In genomic region chr16:81564368-81565060, GRCh38 we compare ENCODE assay signal across 21 cellular contexts.
DNase-seq lines count a peak whose midpoint lies in the region; ATAC-seq and TF ChIP-seq lines count a peak whose summit lies in the region.
"Had no signal": no experiment of that assay in that cellular context is flagged by ENCODE, and none has a peak within 500 bp of the region (broad histone marks: within the 10 kb centered on the region; RNA-seq: fewer than 3 reads in every experiment).

No MANE protein-coding gene starts in this region.

- intact Hi-C loops in MCF 10A (cut with micrococcal nuclease), result no loop called here
- intact Hi-C loops in breast epithelium (cut with DNase I; ENCODE audit: low total_unique reads), result no loop called here
- intact Hi-C loops in prostate gland (cut with DNase I), result no loop called here

- H3K27ac Mint-ChIP-seq in MCF 10A (ENCODE audit: low read depth, unreplicated experiment) (peak overlapping the region; percentile 20), endodermal cell (no peak overlapping the region)
- H3K27ac Mint-ChIP-seq: activated naive CD8-positive, alpha-beta T cell; HFFc6 had no signal

- no peak overlapping the region for H3K9ac ChIP-seq in endodermal cell (ENCODE audit: extremely low read depth, low read length, poor library complexity, severe bottlenecking)

- H3K27ac ChIP-seq in breast epithelium (peak overlapping the region in 1 of 2 donors; percentile 1), endodermal cell (ENCODE audit: low read depth, low read length) (peak overlapping the region; percentile 29), prostate gland (no peak overlapping the region)

- TF ChIP-seq CTCF in MCF 10A (IDR thresholded peaks at IDR 0.05; ENCODE audit: unreplicated experiment) (no peak), breast epithelium (IDR thresholded peaks at IDR 0.05) (no peak), endodermal cell (conservative IDR thresholded peaks at IDR 0.05) (no peak), prostate gland (IDR thresholded peaks at IDR 0.05) (no peak)

- CTCF ChIA-PET in MCF 10A (lab: Yijun Ruan, JAX), result interaction anchor here (0.7 to 1.4 kb wide), 4 partner anchors 9 to 337 kb away, joined by 3 to 4 read pairs (median 4); no protein-coding TSS in a partner anchor

- TF ChIP-seq POLR2A in breast epithelium (IDR thresholded peaks at IDR 0.05), result no peak
- no peak for TF ChIP-seq POLR2A in prostate gland (IDR thresholded peaks at IDR 0.05)

- peaks cover 7% of the 10 kb centered on the region for H3K36me3 Mint-ChIP-seq in MCF 10A (ENCODE audit: insufficient read depth, unreplicated experiment)
- H3K36me3 Mint-ChIP-seq in endodermal cell (ENCODE audit: low read depth), result peaks cover 4% of the 10 kb centered on the region

- H3K27me3 ChIP-seq in breast epithelium (no peaks in the 10 kb centered on the region), endodermal cell (ENCODE audit: control insufficient read depth, insufficient read depth, low read length, poor library complexity, severe bottlenecking) (no peaks in the 10 kb centered on the region), prostate gland (replicated peaks; ENCODE audit: insufficient read depth) (no peaks in the 10 kb centered on the region)

- DNase-seq in MCF 10A (ENCODE audit: unreplicated experiment) (no peak), breast epithelium (ENCODE audit: low spot score in 2 of 2) (no peak), endodermal cell (no peak), midbrain (lab: John Stamatoyannopoulos, UW) (peak; percentile 28), superior temporal gyrus (ENCODE audit: extremely low spot score) (peak; percentile 42), DMS153 treated with DMSO at 0.1 percent for 48 hours (lab: John Stamatoyannopoulos, UW; ENCODE audit: unreplicated experiment) (no peak), prostate gland (ENCODE audit: low spot score) (no peak)
- DNase-seq: 8988T; Calu3; cortex of kidney; EL; HFFc6; islet precursor cell; naive thymus-derived CD4-positive, alpha-beta T cell; NCI-H1105; NCI-H2107; NCI-H526; stimulated activated CD4-positive, alpha-beta T cell treated with anti-CD3 and anti-CD28 coated beads, Interleukin-4, amount 100 ng/mL, for 24 hours had no signal

- H3K4me3 Mint-ChIP-seq in MCF 10A (ENCODE audit: unreplicated experiment) (no peak overlapping the region), endodermal cell (no peak overlapping the region)
- H3K4me3 Mint-ChIP-seq: activated naive CD8-positive, alpha-beta T cell; HFFc6; naive thymus-derived CD4-positive, alpha-beta T cell had no signal

- whole genome bisulfite sequencing in endodermal cell (ENCODE audit: insufficient coverage in 1 of 2, insufficient read length in 1 of 2), 2 experiments, result 84 to 91% methylated on average over 3 to 14 of the region's 14 CpGs
- 44% methylated on average over 14 of the region's 14 CpGs for WGBS in prostate gland

- no peak for ATAC-seq in GM21390 (IDR thresholded peaks at IDR 0.05; ENCODE audit: unreplicated experiment)
- ATAC-seq: naive thymus-derived CD4-positive, alpha-beta T cell had no signal

- H3K4me3 ChIP-seq in breast epithelium, result no peak overlapping the region
- H3K4me3 ChIP-seq in endodermal cell (ENCODE audit: low read length), result no peak overlapping the region
- H3K4me3 ChIP-seq in prostate gland, result no peak overlapping the region
- H3K4me3 ChIP-seq: lung had no signal

- H3K4me1 ChIP-seq in breast epithelium (peaks cover 0 to 21% of the 10 kb centered on the region in 2 donors), endodermal cell (ENCODE audit: control insufficient read depth, insufficient read depth, low read length) (peaks cover 3% of the 10 kb centered on the region), prostate gland (replicated peaks) (no peaks in the 10 kb centered on the region)

- H3K9me3 Mint-ChIP-seq in MCF 10A (ENCODE audit: unreplicated experiment) (no peaks in the 10 kb centered on the region), endodermal cell (no peaks in the 10 kb centered on the region)
- H3K9me3 Mint-ChIP-seq: HFFc6 had no signal

- H3K9me3 ChIP-seq in breast epithelium (no peaks in the 10 kb centered on the region), endodermal cell (ENCODE audit: control insufficient read depth, low read length) (no peaks in the 10 kb centered on the region), prostate gland (no peaks in the 10 kb centered on the region)

- BruUV-seq in MCF 10A (replicated peaks; lab: Mats Ljungman, UMichigan), result no TSS peak

- H3K36me3 ChIP-seq in breast epithelium (no peaks in the 10 kb centered on the region), endodermal cell (ENCODE audit: control insufficient read depth, insufficient read depth, low read length) (peaks cover 4% of the 10 kb centered on the region), prostate gland (no peaks in the 10 kb centered on the region)

- H3K4me1 Mint-ChIP-seq in MCF 10A (ENCODE audit: insufficient read depth, unreplicated experiment) (peaks cover 38% of the 10 kb centered on the region), endodermal cell (peaks cover 21% of the 10 kb centered on the region)

- POLR2A ChIA-PET in MCF 10A (lab: Yijun Ruan, JAX), result interaction anchor here (0.9 kb wide), 1 partner anchor 36 kb away, joined by 3 read pairs; no protein-coding TSS in a partner anchor

- H3K27me3 Mint-ChIP-seq in MCF 10A (ENCODE audit: insufficient read depth, unreplicated experiment), result no peaks in the 10 kb centered on the region
- H3K27me3 Mint-ChIP-seq in endodermal cell (ENCODE audit: insufficient read depth), result no peaks in the 10 kb centered on the region
- H3K27me3 Mint-ChIP-seq: activated naive CD8-positive, alpha-beta T cell; naive thymus-derived CD4-positive, alpha-beta T cell had no signal

Comparison
In these comparisons a context has a peak if more than half of its experiments do, and no peak if none do; other contexts are left out.
1. DNase-seq: peak in midbrain (single experiment) and superior temporal gyrus (single experiment); none in MCF 10A (single experiment), breast epithelium (0 of 2), endodermal cell (single experiment), DMS153 treated with DMSO at 0.1 percent for 48 hours (single experiment) and prostate gland (single experiment).